23 cellular contexts compared by ENCODE assay signal in the genomic region with DNA sequence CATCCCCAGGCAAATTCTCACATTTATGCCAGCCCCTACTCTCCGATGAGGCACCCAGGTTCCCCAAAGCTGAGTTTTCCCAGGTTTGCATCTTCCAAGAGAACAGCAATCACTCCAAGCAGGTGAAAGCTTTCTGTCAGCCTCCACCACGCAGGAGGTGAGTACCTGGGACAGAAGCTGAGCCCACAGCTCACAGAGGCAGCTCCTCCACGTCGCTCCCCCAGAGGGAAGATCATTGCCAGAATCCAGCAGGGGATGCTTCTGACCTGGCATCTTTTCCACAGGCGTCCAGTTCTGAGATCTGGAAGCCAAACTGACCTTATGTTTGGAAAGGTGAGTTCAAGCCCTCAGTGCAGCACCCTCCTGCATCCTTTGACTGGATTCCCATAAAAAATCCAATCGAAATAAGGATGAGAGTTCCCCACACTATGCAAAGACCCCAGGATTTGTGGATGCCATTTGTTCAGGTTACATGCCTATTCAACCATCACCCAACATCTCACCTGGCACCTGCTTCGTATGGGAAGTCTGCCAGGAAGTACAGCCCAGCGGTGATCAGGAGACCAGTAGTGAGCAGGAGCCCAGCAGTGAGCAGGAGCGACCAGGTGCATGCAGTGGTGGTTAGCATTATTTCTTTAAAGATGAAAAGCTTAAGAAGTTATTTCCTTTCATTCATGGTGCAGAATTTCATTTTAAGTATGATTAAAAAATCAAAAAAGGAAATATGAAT. TPM values are rescaled to one million over a fixed set of nuclear protein-coding genes. Genes with fewer than 3 reads are reported as not detected.
"Had no signal": no experiment of that assay in that cellular context is flagged by ENCODE, and none has a peak within 500 bp of the region (broad histone marks: within the 10 kb centered on the region; RNA-seq: fewer than 3 reads in every experiment).

No MANE protein-coding gene starts in this region.

- H3K4me1 ChIP-seq: left lung, transverse colon had no signal

- DNase-seq: activated CD4-positive, alpha-beta T cell treated with anti-CD3 and anti-CD28 coated beads for 36 hours; activated CD4-positive, alpha-beta T cell treated with anti-CD3 and anti-CD28 coated beads, Interleukin-2, amount 50 U/mL, for 48 hours; activated effector memory CD4-positive, alpha-beta T cell treated with Interleukin-2 at 50 U/mL for 16 hours; activated naive CD4-positive, alpha-beta T cell treated with anti-CD3 and anti-CD28 coated beads, Interleukin-2, amount 50 U/mL, for 16 hours; activated T-cell treated with anti-CD3 and anti-CD28 coated beads, Interleukin-2, amount 50 U/mL, for 4 hours; brain microvascular endothelial cell; cortex of kidney; erythroblast; foreskin melanocyte; glutamatergic neuron; hypothalamus; stimulated activated CD4-positive, alpha-beta T cell treated with anti-CD3 and anti-CD28 coated beads, Interleukin-12 subunit alpha, Interleukin-12 subunit beta, amount 100 ng/mL, for 4 hours; stimulated activated CD4-positive, alpha-beta T cell treated with anti-CD3 and anti-CD28 coated beads, Interleukin-1b, Interleukin-23, amount 100 ng/mL, for 48 hours; stimulated activated CD8-positive, alpha-beta memory T cell treated with anti-CD3 and anti-CD28 coated beads, Interleukin-4, amount 100 ng/mL, for 48 hours; stimulated activated naive CD4-positive, alpha-beta T cell treated with Interleukin-2 at 50 U/mL for 16 hours; substantia nigra; transverse colon had no signal

- H3K27me3 ChIP-seq: brain microvascular endothelial cell had no signal

- ATAC-seq: activated CD4-positive, alpha-beta T cell treated with anti-CD3 and anti-CD28 coated beads for 36 hours; activated T-cell treated with anti-CD3 and anti-CD28 coated beads, Interleukin-2, amount 50 U/mL, for 4 hours; left lung; WTC11 had no signal

- H3K27ac Mint-ChIP-seq: activated CD4-positive, alpha-beta T cell treated with anti-CD3 and anti-CD28 coated beads for 36 hours; mesothelial cell of epicardium; natural killer cell treated with Interleukin-12 subunit alpha and Interleukin-12 subunit beta and Interleukin-15 and Interleukin-18, amount 100 ng/mL, for 72 hours; T-helper 2 cell treated with Interferon-gamma antibody and Interleukin-4, amounts not matched to agents 5 μg/mL and 100 μg/mL, for 36 hours; WTC11 had no signal

- H3K4me3 ChIP-seq: left lung, transverse colon had no signal

- H3K9me3 Mint-ChIP-seq: activated T-cell treated with anti-CD3 and anti-CD28 coated beads, Interleukin-2, amount 50 U/mL, for 4 hours; mesothelial cell of epicardium; natural killer cell treated with Interleukin-12 subunit alpha and Interleukin-12 subunit beta and Interleukin-15 and Interleukin-18, amount 100 ng/mL, for 72 hours; T-helper 2 cell treated with Interferon-gamma antibody and Interleukin-4, amounts not matched to agents 5 μg/mL and 100 μg/mL, for 36 hours; WTC11 had no signal

- H3K36me3 ChIP-seq: brain microvascular endothelial cell, left lung, neutrophil, transverse colon had no signal

- H3K27ac ChIP-seq: brain microvascular endothelial cell, left lung, neutrophil, transverse colon had no signal

- H3K4me3 Mint-ChIP-seq: activated CD4-positive, alpha-beta T cell treated with anti-CD3 and anti-CD28 coated beads for 36 hours; activated T-cell treated with anti-CD3 and anti-CD28 coated beads, Interleukin-2, amount 50 U/mL, for 4 hours; mesothelial cell of epicardium; natural killer cell treated with Interleukin-12 subunit alpha and Interleukin-12 subunit beta and Interleukin-15 and Interleukin-18, amount 100 ng/mL, for 72 hours; T-helper 2 cell treated with Interferon-gamma antibody and Interleukin-4, amounts not matched to agents 5 μg/mL and 100 μg/mL, for 36 hours; WTC11 had no signal

- H3K9me3 ChIP-seq: left lung, neutrophil, transverse colon had no signal

- H3K4me1 Mint-ChIP-seq: activated CD4-positive, alpha-beta T cell treated with anti-CD3 and anti-CD28 coated beads for 36 hours; mesothelial cell of epicardium; WTC11 had no signal

- H3K36me3 Mint-ChIP-seq: mesothelial cell of epicardium; natural killer cell treated with Interleukin-12 subunit alpha and Interleukin-12 subunit beta and Interleukin-15 and Interleukin-18, amount 100 ng/mL, for 72 hours; WTC11 had no signal

RNA-seq across cellular contexts. Expression of a gene that starts 47.4 kb away (rescaled TPM):
- total RNA-seq: activated CD4-positive, alpha-beta T cell treated with anti-CD3 and anti-CD28 coated beads for 36 hours; natural killer cell treated with Interleukin-12 subunit alpha and Interleukin-12 subunit beta and Interleukin-15 and Interleukin-18, amount 100 ng/mL, for 72 hours had no signal
